9 cellular contexts compared by ENCODE assay signal in the genomic region with DNA sequence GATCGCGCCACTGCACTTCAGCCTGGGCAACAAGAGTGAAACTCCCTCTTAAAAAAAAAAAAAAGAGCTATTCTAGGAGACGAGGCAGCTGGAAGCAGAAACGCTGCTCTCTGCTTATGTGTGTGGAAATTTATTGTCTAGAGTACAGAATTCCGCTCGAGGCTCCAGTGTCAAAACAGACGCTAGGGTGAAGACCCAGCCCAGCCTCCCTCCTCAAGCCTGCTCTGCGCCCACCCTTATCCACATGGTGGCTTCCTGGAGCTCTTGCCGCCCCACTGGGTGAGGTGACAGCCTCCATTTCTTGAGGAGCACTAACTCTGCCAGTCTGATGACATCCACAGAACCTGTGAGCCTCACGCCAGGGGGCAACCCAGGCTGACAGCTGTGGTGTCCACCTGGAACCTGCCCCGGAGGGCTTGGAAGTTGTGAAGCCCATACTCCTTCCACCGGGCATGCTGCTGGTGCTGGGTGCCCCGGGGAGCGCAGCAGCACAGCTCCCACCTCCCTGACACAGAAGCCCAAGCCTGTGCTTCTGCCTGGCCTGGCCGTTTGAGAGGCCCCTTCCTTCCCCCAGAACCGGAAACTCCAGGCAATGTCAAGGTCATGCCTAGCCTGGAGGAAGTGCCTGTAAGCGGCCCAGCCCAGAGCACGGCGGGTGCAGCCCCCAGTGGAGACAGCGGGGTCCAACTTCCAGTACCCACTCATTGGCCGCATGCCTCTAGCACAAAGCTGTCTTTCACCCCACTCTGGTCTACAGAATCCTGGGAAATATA. TPM values are rescaled to one million over a fixed set of nuclear protein-coding genes. Genes with fewer than 3 reads are reported as not detected.
DNase-seq lines count a peak whose midpoint lies in the region; ATAC-seq, FAIRE-seq and TF ChIP-seq lines count a peak whose summit lies in the region.
"Had no signal": no experiment of that assay in that cellular context is flagged by ENCODE, and none has a peak within 500 bp of the region (broad histone marks: within the 10 kb centered on the region; RNA-seq: fewer than 3 reads in every experiment).

No MANE protein-coding gene starts in this region.

- H3K4me1 ChIP-seq in esophagus (ENCODE audit: control insufficient read depth in 2 of 2, insufficient read depth in 2 of 2, low read length in 1 of 2) (peaks cover 0 to 11% of the 10 kb centered on the region in 2 donors), small intestine (ENCODE audit: control insufficient read depth in 2 of 2, insufficient read depth in 1 of 2, low read depth in 1 of 2, low read length in 1 of 2) (no peaks in the 10 kb centered on the region)

- peak overlapping the region; percentile 99 for H3K27ac Mint-ChIP-seq in nephron
- H3K27ac Mint-ChIP-seq in stimulated activated effector memory CD8-positive, alpha-beta T cell treated with anti-CD3 and anti-CD28 coated beads, Interleukin-12 subunit alpha, Interleukin-12 subunit beta, amount 100 ng/mL, for 72 hours: no peak overlapping the region

- peak overlapping the region in 1 of 3 experiments; percentile 39 for H3K4me3 Mint-ChIP-seq in nephron
- no peak overlapping the region for H3K4me3 Mint-ChIP-seq in stimulated activated effector memory CD8-positive, alpha-beta T cell treated with anti-CD3 and anti-CD28 coated beads, Interleukin-12 subunit alpha, Interleukin-12 subunit beta, amount 100 ng/mL, for 72 hours

- H3K9me3 ChIP-seq in esophagus (ENCODE audit: control insufficient read depth in 2 of 2, insufficient read depth in 1 of 2, low read depth in 1 of 2, low read length in 1 of 2) (no peaks in the 10 kb centered on the region), small intestine (ENCODE audit: control insufficient read depth, low read depth) (no peaks in the 10 kb centered on the region)

- no peak for ATAC-seq in stimulated activated effector memory CD8-positive, alpha-beta T cell treated with anti-CD3 and anti-CD28 coated beads, Interleukin-12 subunit alpha, Interleukin-12 subunit beta, amount 100 ng/mL, for 72 hours
- no peak for ATAC-seq in GM18517 (IDR thresholded peaks at IDR 0.05; ENCODE audit: unreplicated experiment)

- H3K9me3 Mint-ChIP-seq in nephron: no peaks in the 10 kb centered on the region
- H3K9me3 Mint-ChIP-seq in stimulated activated effector memory CD8-positive, alpha-beta T cell treated with anti-CD3 and anti-CD28 coated beads, Interleukin-12 subunit alpha, Interleukin-12 subunit beta, amount 100 ng/mL, for 72 hours: no peaks in the 10 kb centered on the region

- H3K27ac ChIP-seq in esophagus (ENCODE audit: low read depth in 2 of 2, low read length in 1 of 2) (peak overlapping the region; percentile 30 to 58), small intestine (ENCODE audit: low read depth in 1 of 2, low read length in 1 of 2) (peak overlapping the region in 1 of 2 donors; percentile 47)

- no peaks in the 10 kb centered on the region for H3K36me3 ChIP-seq in esophagus (ENCODE audit: control insufficient read depth in 2 of 2, insufficient read depth in 2 of 2, low read length in 1 of 2)
- no peaks in the 10 kb centered on the region for H3K36me3 ChIP-seq in small intestine (ENCODE audit: control insufficient read depth in 2 of 2, insufficient read depth in 2 of 2, low read length in 2 of 2)

- no peaks in the 10 kb centered on the region for H3K36me3 Mint-ChIP-seq in nephron (ENCODE audit: low read depth)
- no peaks in the 10 kb centered on the region for H3K36me3 Mint-ChIP-seq in stimulated activated effector memory CD8-positive, alpha-beta T cell treated with anti-CD3 and anti-CD28 coated beads, Interleukin-12 subunit alpha, Interleukin-12 subunit beta, amount 100 ng/mL, for 72 hours

- 34 to 36% methylated on average over 21 of the region's 21 CpGs for WGBS in esophagus, 2 donors
- 37 to 42% (median 38%) methylated on average over 19 to 21 of the region's 21 CpGs for WGBS in small intestine, 3 donors

- peaks cover 86% of the 10 kb centered on the region for H3K4me1 Mint-ChIP-seq in nephron
- H3K4me1 Mint-ChIP-seq in stimulated activated effector memory CD8-positive, alpha-beta T cell treated with anti-CD3 and anti-CD28 coated beads, Interleukin-12 subunit alpha, Interleukin-12 subunit beta, amount 100 ng/mL, for 72 hours: peaks cover 12% of the 10 kb centered on the region

- H3K4me3 ChIP-seq in esophagus (ENCODE audit: low read depth in 1 of 2, low read length in 2 of 2) (no peak overlapping the region), small intestine (ENCODE audit: low read depth in 1 of 2, low read length in 2 of 2) (no peak overlapping the region)

- peak; percentile 84 for DNase-seq in CMK (ENCODE audit: low read depth)
- DNase-seq in NCI-H1694 treated with DMSO at 0.1 percent for 48 hours (lab: John Stamatoyannopoulos, UW): peak; percentile 86
- no peak for DNase-seq in stimulated activated effector memory CD8-positive, alpha-beta T cell treated with anti-CD3 and anti-CD28 coated beads, Interleukin-12 subunit alpha, Interleukin-12 subunit beta, amount 100 ng/mL, for 72 hours (ENCODE audit: low spot score in 2 of 2)
- DNase-seq in activated gamma-delta T cell treated with Interleukin-2 at 50 U/mL for 16 hours: no peak
- no peak for DNase-seq in small intestine
- DNase-seq: kidney had no signal

- no peak for TF ChIP-seq CTCF in nephron (IDR thresholded peaks at IDR 0.05; ENCODE audit: unreplicated experiment in 3 of 3)

- no peaks in the 10 kb centered on the region for H3K27me3 ChIP-seq in esophagus (ENCODE audit: control insufficient read depth in 1 of 2, insufficient read depth in 2 of 2, low read length in 2 of 2)
- no peaks in the 10 kb centered on the region for H3K27me3 ChIP-seq in small intestine (ENCODE audit: control insufficient read depth in 2 of 2, insufficient read depth in 2 of 2, low read length in 2 of 2)

- FAIRE-seq in small intestine (lab: Jason Lieb, UNC): no peak
- FAIRE-seq: kidney had no signal

- peaks cover 18% of the 10 kb centered on the region for H3K27me3 Mint-ChIP-seq in nephron (ENCODE audit: low read depth)

RNA-seq across cellular contexts. Expression of a gene that starts 49.4 kb away (rescaled TPM):
- polyA plus RNA-seq in esophagus (under 1 TPM in 1 of 2 donors, not detected in 1; 0.16 TPM), small intestine (under 1 TPM; 0.04 to 0.89 (median 0.54) TPM)

Comparison
In these comparisons a context has a peak if more than half of its experiments do, and no peak if none do; other contexts are left out.
1. DNase-seq: peak in CMK (single experiment) and NCI-H1694 treated with DMSO at 0.1 percent for 48 hours (single experiment); none in stimulated activated effector memory CD8-positive, alpha-beta T cell treated with anti-CD3 and anti-CD28 coated beads, Interleukin-12 subunit alpha, Interleukin-12 subunit beta, amount 100 ng/mL, for 72 hours (0 of 2), activated gamma-delta T cell treated with Interleukin-2 at 50 U/mL for 16 hours (single experiment) and small intestine (single experiment).